In the genomic region with DNA sequence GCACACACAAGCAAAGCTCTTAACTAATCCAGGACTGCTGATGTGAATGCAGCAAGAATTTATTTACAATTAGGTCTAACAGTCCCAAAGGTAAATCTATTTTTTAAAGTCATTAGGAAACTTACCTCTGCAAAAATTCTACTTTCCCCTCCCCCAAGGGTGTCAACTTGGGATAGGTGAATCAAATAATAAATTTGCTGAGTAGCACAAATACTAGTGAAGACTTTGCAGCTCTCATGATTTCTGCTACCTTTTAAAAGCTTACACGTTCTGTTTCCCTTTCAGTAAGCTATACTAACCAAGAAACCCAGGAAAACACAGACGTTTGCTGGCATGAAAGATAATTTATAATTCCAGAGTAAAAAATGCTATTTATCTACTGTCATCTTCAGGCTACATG, we compare ENCODE assay signal across 27 cellular contexts.
"Had no signal": no experiment of that assay in that cellular context is flagged by ENCODE, and none has a peak within 500 bp of the region (broad histone marks: within the 10 kb centered on the region; RNA-seq: fewer than 3 reads in every experiment).

No MANE protein-coding gene starts in this region.

- H3K9me3 ChIP-seq: colonic mucosa, esophagus squamous epithelium, gastrocnemius medialis had no signal

- FAIRE-seq: colon, endometrium, endothelial cell of umbilical vein, frontal cortex had no signal

- H3K27me3 ChIP-seq: colonic mucosa, dorsolateral prefrontal cortex, esophagus muscularis mucosa, esophagus squamous epithelium, foreskin keratinocyte, gastrocnemius medialis, gastroesophageal sphincter, heart left ventricle, heart right ventricle had no signal

- H3K36me3 ChIP-seq: colonic mucosa, esophagus muscularis mucosa, esophagus squamous epithelium, gastrocnemius medialis, gastroesophageal sphincter, heart left ventricle, heart right ventricle had no signal

- H3K4me1 ChIP-seq: colonic mucosa, esophagus muscularis mucosa, esophagus squamous epithelium, gastrocnemius medialis, gastroesophageal sphincter had no signal

- DNase-seq: colonic mucosa; cortex of kidney; dermis blood vessel endothelial cell; dorsolateral prefrontal cortex; effector CD4-positive, alpha-beta T cell; effector CD8-positive, alpha-beta T cell; effector memory CD4-positive, alpha-beta T cell; effector memory CD8-positive, alpha-beta T cell; endodermal cell; erythroblast; esophagus squamous epithelium; foreskin fibroblast; foreskin keratinocyte; foreskin melanocyte; gastrocnemius medialis; glutamatergic neuron; head of caudate nucleus; heart left ventricle; heart right ventricle had no signal

- H3K27ac ChIP-seq: colonic mucosa, coronary artery, dorsolateral prefrontal cortex, esophagus muscularis mucosa, esophagus squamous epithelium, foreskin keratinocyte, gastrocnemius medialis, gastroesophageal sphincter, heart left ventricle, heart right ventricle had no signal

- H3K4me3 ChIP-seq: colonic mucosa, coronary artery, dorsolateral prefrontal cortex, esophagus muscularis mucosa, esophagus squamous epithelium, gastrocnemius medialis, gastroesophageal sphincter, heart left ventricle, heart right ventricle had no signal

- ATAC-seq: effector memory CD8-positive, alpha-beta T cell; esophagus mucosa; foreskin keratinocyte; gastrocnemius medialis; gastroesophageal sphincter; heart left ventricle; heart right ventricle had no signal
